Comparison of ENCODE assay signal across 8 cellular contexts in genomic region chr13:97226788-97227627, GRCh38. TPM values are rescaled to one million over a fixed set of nuclear protein-coding genes. Genes with fewer than 3 reads are reported as not detected.
DNase-seq lines count a peak whose midpoint lies in the region; ATAC-seq and TF ChIP-seq lines count a peak whose summit lies in the region.

No MANE protein-coding gene starts in this region.

- H3K4me3 Mint-ChIP-seq in activated T-cell treated with anti-CD3 and anti-CD28 coated beads, Interleukin-2, amount 50 U/mL, for 72 hours = peak overlapping the region; percentile 85 to 87
- peak overlapping the region; percentile 85 to 89 for H3K4me3 Mint-ChIP-seq in stimulated activated naive B cell treated with anti-CD40 and anti-IgM and Interleukin-4, amounts not matched to agents 10 μg/mL and 1 μg/mL and 100 μg/mL, for 72 hours

- DNase-seq in GM10248 (ENCODE audit: extremely low spot score) (peak; percentile 36), HUDEP-2 (lab: John Stamatoyannopoulos, UW; ENCODE audit: unreplicated experiment in 76 of 76) (peak in 64 of 76 experiments; percentile 2 to 67 (median 28)), iPS DF 4.7 (ENCODE audit: extremely low read depth, low spot score) (peak; percentile 36), NCI-H1694 treated with DMSO at 0.1 percent for 48 hours (lab: John Stamatoyannopoulos, UW) (no peak)
- DNase-seq in activated T-cell treated with anti-CD3 and anti-CD28 coated beads, Interleukin-2, amount 50 U/mL, for 72 hours = peak; percentile 30 to 31
- no peak for DNase-seq in stimulated activated naive B cell treated with anti-CD40 and anti-IgM and Interleukin-4, amounts not matched to agents 10 μg/mL and 1 μg/mL and 100 μg/mL, for 72 hours
- DNase-seq in NK-92 treated with Interleukin-12 subunit alpha and Interleukin-12 subunit beta, amount 100 ng/mL, for 24 hours (lab: John Stamatoyannopoulos, UW) = no peak

- peaks cover 49% of the 10 kb centered on the region for H3K4me1 Mint-ChIP-seq in activated T-cell treated with anti-CD3 and anti-CD28 coated beads, Interleukin-2, amount 50 U/mL, for 72 hours (ENCODE audit: low read depth)
- H3K4me1 Mint-ChIP-seq in stimulated activated naive B cell treated with anti-CD40 and anti-IgM and Interleukin-4, amounts not matched to agents 10 μg/mL and 1 μg/mL and 100 μg/mL, for 72 hours = peaks cover 33 to 56% of the 10 kb centered on the region in 2 donors

- POLR2A ChIA-PET in GM10248 (lab: Yijun Ruan, JAX) = no interaction called here

- CTCF ChIA-PET in GM10248 (lab: Yijun Ruan, JAX) = interaction anchor here (0.7 to 2.0 kb wide), 9 partner anchors 8 to 132 kb away, joined by 3 to 7 read pairs (median 3); no protein-coding TSS in a partner anchor

- peak; percentile 49 for ATAC-seq in GM21526 (IDR thresholded peaks at IDR 0.05; ENCODE audit: low FRiP score, unreplicated experiment)
- peak; percentile 54 to 60 for ATAC-seq in activated T-cell treated with anti-CD3 and anti-CD28 coated beads, Interleukin-2, amount 50 U/mL, for 72 hours (replicated peaks in 1 of 2)
- ATAC-seq in stimulated activated naive B cell treated with anti-CD40 and anti-IgM and Interleukin-4, amounts not matched to agents 10 μg/mL and 1 μg/mL and 100 μg/mL, for 72 hours (replicated peaks) = peak; percentile 61 to 63

- peaks cover 2 to 4% of the 10 kb centered on the region in 2 donors for H3K36me3 Mint-ChIP-seq in activated T-cell treated with anti-CD3 and anti-CD28 coated beads, Interleukin-2, amount 50 U/mL, for 72 hours (ENCODE audit: insufficient read depth in 2 of 2)
- peaks cover 4 to 7% of the 10 kb centered on the region in 2 donors for H3K36me3 Mint-ChIP-seq in stimulated activated naive B cell treated with anti-CD40 and anti-IgM and Interleukin-4, amounts not matched to agents 10 μg/mL and 1 μg/mL and 100 μg/mL, for 72 hours

- H3K9me3 Mint-ChIP-seq in activated T-cell treated with anti-CD3 and anti-CD28 coated beads, Interleukin-2, amount 50 U/mL, for 72 hours = no peaks in the 10 kb centered on the region
- H3K9me3 Mint-ChIP-seq in stimulated activated naive B cell treated with anti-CD40 and anti-IgM and Interleukin-4, amounts not matched to agents 10 μg/mL and 1 μg/mL and 100 μg/mL, for 72 hours = no peaks in the 10 kb centered on the region

- no peak for TF ChIP-seq CTCF in GM10248 (IDR thresholded peaks at IDR 0.05; ENCODE audit: control extremely low read depth, extremely low read depth, low read depth, missing control alignments)

- H3K27ac Mint-ChIP-seq in activated T-cell treated with anti-CD3 and anti-CD28 coated beads, Interleukin-2, amount 50 U/mL, for 72 hours = peak overlapping the region; percentile 97
- H3K27ac Mint-ChIP-seq in stimulated activated naive B cell treated with anti-CD40 and anti-IgM and Interleukin-4, amounts not matched to agents 10 μg/mL and 1 μg/mL and 100 μg/mL, for 72 hours = peak overlapping the region; percentile 84

- no peaks in the 10 kb centered on the region for H3K27me3 Mint-ChIP-seq in activated T-cell treated with anti-CD3 and anti-CD28 coated beads, Interleukin-2, amount 50 U/mL, for 72 hours (ENCODE audit: low read depth)
- no peaks in the 10 kb centered on the region for H3K27me3 Mint-ChIP-seq in stimulated activated naive B cell treated with anti-CD40 and anti-IgM and Interleukin-4, amounts not matched to agents 10 μg/mL and 1 μg/mL and 100 μg/mL, for 72 hours

RNA-seq across cellular contexts. Expression of gene MBNL2, which starts 4.9 kb away (rescaled TPM):
- 10 to 100 TPM; 14.9 to 26.9 TPM for total RNA-seq in activated T-cell treated with anti-CD3 and anti-CD28 coated beads, Interleukin-2, amount 50 U/mL, for 72 hours

Comparison
In these comparisons a context has a peak if more than half of its experiments do, and no peak if none do; other contexts are left out.
1. DNase-seq: peak in GM10248 (single experiment), HUDEP-2 (64 of 76), activated T-cell treated with anti-CD3 and anti-CD28 coated beads, Interleukin-2, amount 50 U/mL, for 72 hours (2 of 2) and iPS DF 4.7 (single experiment); none in stimulated activated naive B cell treated with anti-CD40 and anti-IgM and Interleukin-4, amounts not matched to agents 10 μg/mL and 1 μg/mL and 100 μg/mL, for 72 hours (single experiment), NCI-H1694 treated with DMSO at 0.1 percent for 48 hours (single experiment) and NK-92 treated with Interleukin-12 subunit alpha and Interleukin-12 subunit beta, amount 100 ng/mL, for 24 hours (single experiment).
2. Peak in every context shown above with its lines, with median percentiles within 50 percentile points of each other: ATAC-seq.